Comparison of ENCODE assay signal across 12 cellular contexts in the genomic region with DNA sequence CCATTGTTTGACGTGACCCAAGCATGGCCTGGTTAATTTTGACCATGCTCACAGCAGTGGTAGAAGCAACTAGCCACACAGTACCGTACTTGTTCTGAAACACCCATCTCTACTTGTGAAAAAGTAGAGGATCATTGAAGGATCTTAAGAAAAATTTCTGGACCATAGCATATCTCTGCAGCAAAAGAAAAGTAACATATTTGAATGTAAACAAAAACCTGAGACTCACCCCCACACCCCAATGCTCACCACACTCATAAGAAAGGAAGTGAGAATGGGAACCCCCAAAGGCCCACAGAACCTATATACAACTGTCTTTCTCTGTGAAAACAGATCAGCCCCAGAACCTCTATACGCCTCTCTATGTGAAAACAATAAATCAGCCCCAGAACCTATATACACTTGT. TPM values are rescaled to one million over a fixed set of nuclear protein-coding genes. Genes with fewer than 3 reads are reported as not detected.
DNase-seq lines count a peak whose midpoint lies in the region; ATAC-seq and TF ChIP-seq lines count a peak whose summit lies in the region.
"Had no signal": no experiment of that assay in that cellular context is flagged by ENCODE, and none has a peak within 500 bp of the region (broad histone marks: within the 10 kb centered on the region; RNA-seq: fewer than 3 reads in every experiment).

No MANE protein-coding gene starts in this region.

- H3K4me2 ChIP-seq in Loucy (ENCODE audit: low read depth, low read length, poor library complexity, severe bottlenecking), result no peak overlapping the region

- H3K27me3 ChIP-seq in Loucy (ENCODE audit: insufficient read depth, low read length, poor library complexity, severe bottlenecking) (no peaks in the 10 kb centered on the region), right atrium auricular region (no peaks in the 10 kb centered on the region)

- H3K9me3 ChIP-seq in Loucy (ENCODE audit: insufficient read depth, low read depth, low read length), result no peaks in the 10 kb centered on the region
- H3K9me3 ChIP-seq in right atrium auricular region, result no peaks in the 10 kb centered on the region

- no peak overlapping the region for H2AFZ ChIP-seq in Loucy (ENCODE audit: low read length)

- H4K20me1 ChIP-seq in Loucy (ENCODE audit: insufficient read depth, low read length, poor library complexity, severe bottlenecking), result no peaks in the 10 kb centered on the region

- CTCF ChIA-PET in GM10248 (lab: Yijun Ruan, JAX), result no interaction called here

- POLR2A ChIA-PET in GM10248 (lab: Yijun Ruan, JAX), result no interaction called here

- H3K4me3 ChIP-seq in Loucy (ENCODE audit: low read length, poor library complexity, severe bottlenecking) (no peak overlapping the region), right atrium auricular region (no peak overlapping the region)

- peaks cover under 1% of the 10 kb centered on the region for H3F3A ChIP-seq in Loucy (ENCODE audit: low read depth)

- H3K4me1 ChIP-seq in Loucy (ENCODE audit: insufficient read depth, low read length, poor library complexity, severe bottlenecking) (peaks cover 58% of the 10 kb centered on the region), right atrium auricular region (no peaks in the 10 kb centered on the region)

- no peaks in the 10 kb centered on the region for H3K36me3 ChIP-seq in Loucy (ENCODE audit: insufficient read depth, low read length)
- no peaks in the 10 kb centered on the region for H3K36me3 ChIP-seq in right atrium auricular region

- peak; percentile 72 for DNase-seq in GM10248 (ENCODE audit: extremely low spot score)
- DNase-seq in GM19240 (ENCODE audit: insufficient read length, low spot score), result peak; percentile 52
- DNase-seq in A172 (ENCODE audit: low spot score), result no peak
- no peak for DNase-seq in right atrium auricular region (ENCODE audit: low spot score)
- no peak for DNase-seq in NCI-H1694 treated with DMSO at 0.1 percent for 48 hours (lab: John Stamatoyannopoulos, UW)
- no peak for DNase-seq in NCI-H2029 (lab: John Stamatoyannopoulos, UW)
- DNase-seq: foreskin fibroblast, mammary epithelial cell, NCI-H345, SW 1271 had no signal

- TF ChIP-seq CTCF in GM10248 (IDR thresholded peaks at IDR 0.05; ENCODE audit: control extremely low read depth, extremely low read depth, low read depth, missing control alignments) (no peak), Loucy (conservative IDR thresholded peaks at IDR 0.05; ENCODE audit: low read length) (no peak), right atrium auricular region (IDR thresholded peaks at IDR 0.05) (no peak)

- ATAC-seq in HG02798 (IDR thresholded peaks at IDR 0.05; ENCODE audit: poor library complexity, unreplicated experiment), result peak; percentile 76

- H3K9me2 ChIP-seq in Loucy (replicated peaks; ENCODE audit: low read depth, low read length), result no peaks in the 10 kb centered on the region

- no peak overlapping the region for H3K27ac ChIP-seq in right atrium auricular region

- H3K9ac ChIP-seq in Loucy (ENCODE audit: low read depth, low read length, poor library complexity, severe bottlenecking), result peak overlapping the region; percentile 49

- peaks cover 22% of the 10 kb centered on the region for H3K79me2 ChIP-seq in Loucy (ENCODE audit: insufficient read depth, low read length)

RNA-seq across cellular contexts. Expression of a gene that starts 33.8 kb away (rescaled TPM):
- 120 and 160 TPM in 2 replicates for total RNA-seq in A172 (2014; rRNA removed; shearing (Covaris generic))
- total RNA-seq in right atrium auricular region, result 10 to 100 TPM; 47.9 to 98.0 TPM

Comparison
In these comparisons a context has a peak if more than half of its experiments do, and no peak if none do; other contexts are left out.
1. DNase-seq: peak in GM10248 (single experiment) and GM19240 (single experiment); none in A172 (single experiment), right atrium auricular region (single experiment), NCI-H1694 treated with DMSO at 0.1 percent for 48 hours (single experiment) and NCI-H2029 (single experiment).